24 cellular contexts compared by ENCODE assay signal in genomic region chr15:95709959-95710695, GRCh38.
"Had no signal": no experiment of that assay in that cellular context is flagged by ENCODE, and none has a peak within 500 bp of the region (broad histone marks: within the 10 kb centered on the region; RNA-seq: fewer than 3 reads in every experiment).

No MANE protein-coding gene starts in this region.

- H3K27ac Mint-ChIP-seq: endodermal cell; memory B cell; mesothelial cell of epicardium; natural killer cell treated with Interleukin-12 subunit alpha and Interleukin-12 subunit beta and Interleukin-15 and Interleukin-18, amount 100 ng/mL, for 72 hours; stimulated activated memory B cell treated with anti-CD40 and anti-IgM and Interleukin-4, amounts not matched to agents 10 μg/mL and 1 μg/mL and 100 μg/mL, for 72 hours; stimulated activated naive CD8-positive, alpha-beta T cell treated with anti-CD3 and anti-CD28 coated beads, Interleukin-15, Interleukin-2, amounts not matched to agents 100 ng/mL and 50 ng/mL, for 24 hours had no signal

- H3K4me3 Mint-ChIP-seq: endodermal cell; memory B cell; mesothelial cell of epicardium; natural killer cell treated with Interleukin-12 subunit alpha and Interleukin-12 subunit beta and Interleukin-15 and Interleukin-18, amount 100 ng/mL, for 72 hours; stimulated activated memory B cell treated with anti-CD40 and anti-IgM and Interleukin-4, amounts not matched to agents 10 μg/mL and 1 μg/mL and 100 μg/mL, for 72 hours; stimulated activated naive CD8-positive, alpha-beta T cell treated with anti-CD3 and anti-CD28 coated beads, Interleukin-15, Interleukin-2, amounts not matched to agents 100 ng/mL and 50 ng/mL, for 24 hours had no signal

- H3K27ac ChIP-seq: coronary artery, esophagus muscularis mucosa, gastrocnemius medialis, heart right ventricle, left ventricle myocardium inferior, lower lobe of right lung, neutrophil, psoas muscle, right lobe of liver, spleen, tibial artery had no signal

- H3K9me3 ChIP-seq: esophagus muscularis mucosa, gastrocnemius medialis, heart right ventricle, left ventricle myocardium inferior, lower lobe of right lung, neutrophil, psoas muscle, right lobe of liver, tibial artery had no signal

- H3K36me3 Mint-ChIP-seq: memory B cell; mesothelial cell of epicardium; stimulated activated memory B cell treated with anti-CD40 and anti-IgM and Interleukin-4, amounts not matched to agents 10 μg/mL and 1 μg/mL and 100 μg/mL, for 72 hours had no signal

- H3K4me3 ChIP-seq: coronary artery, esophagus muscularis mucosa, gastrocnemius medialis, heart right ventricle, left ventricle myocardium inferior, lower lobe of right lung, psoas muscle, right lobe of liver, spleen, tibial artery had no signal

- DNase-seq: effector CD4-positive, alpha-beta T cell; endodermal cell; gastrocnemius medialis; heart right ventricle; hypothalamus; islet precursor cell; left ventricle myocardium inferior; lower lobe of right lung; psoas muscle; retina; right lobe of liver; spleen; stimulated activated CD4-positive, alpha-beta T cell treated with anti-CD3 and anti-CD28 coated beads, Interleukin-15, amount 100 ng/mL, for 24 hours; stimulated activated CD4-positive, alpha-beta T cell treated with anti-CD3 and anti-CD28 coated beads, Interleukin-1b, Interleukin-23, amount 100 ng/mL, for 48 hours; stimulated activated CD4-positive, alpha-beta T cell treated with anti-CD3 and anti-CD28 coated beads, Interleukin-4, amount 100 ng/mL, for 24 hours; tibial artery had no signal

- H3K27me3 Mint-ChIP-seq: memory B cell; stimulated activated memory B cell treated with anti-CD40 and anti-IgM and Interleukin-4, amounts not matched to agents 10 μg/mL and 1 μg/mL and 100 μg/mL, for 72 hours had no signal

- H3K9me3 Mint-ChIP-seq: endodermal cell; natural killer cell treated with Interleukin-12 subunit alpha and Interleukin-12 subunit beta and Interleukin-15 and Interleukin-18, amount 100 ng/mL, for 72 hours had no signal

- H3K4me1 ChIP-seq: gastrocnemius medialis, lower lobe of right lung, psoas muscle, right lobe of liver, spleen had no signal

- H3K27me3 ChIP-seq: esophagus muscularis mucosa, gastrocnemius medialis, heart right ventricle, neutrophil, right lobe of liver, spleen, tibial artery had no signal

- H3K4me1 Mint-ChIP-seq: endodermal cell; memory B cell; stimulated activated memory B cell treated with anti-CD40 and anti-IgM and Interleukin-4, amounts not matched to agents 10 μg/mL and 1 μg/mL and 100 μg/mL, for 72 hours had no signal

- H3K36me3 ChIP-seq: esophagus muscularis mucosa, gastrocnemius medialis, heart right ventricle, left ventricle myocardium inferior, lower lobe of right lung, neutrophil, right lobe of liver, spleen, tibial artery had no signal

- ATAC-seq: gastrocnemius medialis; heart right ventricle; lower lobe of right lung; natural killer cell treated with Interleukin-12 subunit alpha and Interleukin-12 subunit beta and Interleukin-15 and Interleukin-18, amount 100 ng/mL, for 72 hours; psoas muscle; right lobe of liver; stimulated activated memory B cell treated with anti-CD40 and anti-IgM and Interleukin-4, amounts not matched to agents 10 μg/mL and 1 μg/mL and 100 μg/mL, for 72 hours had no signal
